16 cellular contexts compared by ENCODE assay signal in genomic region chr11:44829838-44830237, GRCh38.
"Had no signal": no experiment of that assay in that cellular context is flagged by ENCODE, and none has a peak within 500 bp of the region (broad histone marks: within the 10 kb centered on the region; RNA-seq: fewer than 3 reads in every experiment).

No MANE protein-coding gene starts in this region.

- H3K36me3 Mint-ChIP-seq: immature natural killer cell; memory B cell; natural killer cell; stimulated activated naive B cell treated with anti-CD40 and anti-IgM and Interleukin-4, amounts not matched to agents 10 μg/mL and 1 μg/mL and 100 μg/mL, for 72 hours had no signal

- H3K4me1 Mint-ChIP-seq: immature natural killer cell; memory B cell; natural killer cell; stimulated activated naive B cell treated with anti-CD40 and anti-IgM and Interleukin-4, amounts not matched to agents 10 μg/mL and 1 μg/mL and 100 μg/mL, for 72 hours had no signal

- H3K4me1 ChIP-seq: gastrocnemius medialis had no signal

- H3K9me3 Mint-ChIP-seq: activated naive CD4-positive, alpha-beta T cell treated with anti-CD3 and anti-CD28 coated beads, Interleukin-2, amount 50 U/mL, for 24 hours; memory B cell; natural killer cell; stimulated activated naive B cell treated with anti-CD40 and anti-IgM and Interleukin-4, amounts not matched to agents 10 μg/mL and 1 μg/mL and 100 μg/mL, for 72 hours had no signal

- H3K27ac ChIP-seq: adrenal gland, gastrocnemius medialis, thyroid gland had no signal

- H3K27ac Mint-ChIP-seq: activated naive CD4-positive, alpha-beta T cell treated with anti-CD3 and anti-CD28 coated beads, Interleukin-2, amount 50 U/mL, for 24 hours; memory B cell; natural killer cell; stimulated activated naive B cell treated with anti-CD40 and anti-IgM and Interleukin-4, amounts not matched to agents 10 μg/mL and 1 μg/mL and 100 μg/mL, for 72 hours had no signal

- H3K4me3 ChIP-seq: adrenal gland, gastrocnemius medialis, thyroid gland had no signal

- H3K27me3 ChIP-seq: adrenal gland, thyroid gland had no signal

- H3K9me3 ChIP-seq: adrenal gland, gastrocnemius medialis, thyroid gland had no signal

- H3K36me3 ChIP-seq: adrenal gland, gastrocnemius medialis, thyroid gland had no signal

- H3K27me3 Mint-ChIP-seq: activated naive CD4-positive, alpha-beta T cell treated with anti-CD3 and anti-CD28 coated beads, Interleukin-2, amount 50 U/mL, for 24 hours had no signal

- DNase-seq: activated CD4-positive, alpha-beta T cell treated with anti-CD3 and anti-CD28 coated beads for 1 hour; activated CD8-positive, alpha-beta memory T cell treated with anti-CD3 and anti-CD28 coated beads for 24 hours; activated CD8-positive, alpha-beta memory T cell treated with anti-CD3 and anti-CD28 coated beads, Interleukin-2, amount 50 U/mL, for 48 hours; activated gamma-delta T cell; activated T-cell treated with anti-CD3 and anti-CD28 coated beads, Interleukin-2, amount 50 U/mL, for 48 hours; adrenal gland; cerebellar nuclear complex; cortex of kidney; gastrocnemius medialis; immature natural killer cell; natural killer cell; stimulated activated naive B cell treated with anti-CD40 and anti-IgM and Interleukin-4, amounts not matched to agents 10 μg/mL and 1 μg/mL and 100 μg/mL, for 72 hours; thyroid gland had no signal

- ATAC-seq: esophagus mucosa; gastrocnemius medialis; natural killer cell; stimulated activated naive B cell treated with anti-CD40 and anti-IgM and Interleukin-4, amounts not matched to agents 10 μg/mL and 1 μg/mL and 100 μg/mL, for 72 hours had no signal

- H3K4me3 Mint-ChIP-seq: activated naive CD4-positive, alpha-beta T cell treated with anti-CD3 and anti-CD28 coated beads, Interleukin-2, amount 50 U/mL, for 24 hours; immature natural killer cell; memory B cell; natural killer cell; stimulated activated naive B cell treated with anti-CD40 and anti-IgM and Interleukin-4, amounts not matched to agents 10 μg/mL and 1 μg/mL and 100 μg/mL, for 72 hours had no signal
